Comparison of ENCODE assay signal across 15 cellular contexts in the genomic region with DNA sequence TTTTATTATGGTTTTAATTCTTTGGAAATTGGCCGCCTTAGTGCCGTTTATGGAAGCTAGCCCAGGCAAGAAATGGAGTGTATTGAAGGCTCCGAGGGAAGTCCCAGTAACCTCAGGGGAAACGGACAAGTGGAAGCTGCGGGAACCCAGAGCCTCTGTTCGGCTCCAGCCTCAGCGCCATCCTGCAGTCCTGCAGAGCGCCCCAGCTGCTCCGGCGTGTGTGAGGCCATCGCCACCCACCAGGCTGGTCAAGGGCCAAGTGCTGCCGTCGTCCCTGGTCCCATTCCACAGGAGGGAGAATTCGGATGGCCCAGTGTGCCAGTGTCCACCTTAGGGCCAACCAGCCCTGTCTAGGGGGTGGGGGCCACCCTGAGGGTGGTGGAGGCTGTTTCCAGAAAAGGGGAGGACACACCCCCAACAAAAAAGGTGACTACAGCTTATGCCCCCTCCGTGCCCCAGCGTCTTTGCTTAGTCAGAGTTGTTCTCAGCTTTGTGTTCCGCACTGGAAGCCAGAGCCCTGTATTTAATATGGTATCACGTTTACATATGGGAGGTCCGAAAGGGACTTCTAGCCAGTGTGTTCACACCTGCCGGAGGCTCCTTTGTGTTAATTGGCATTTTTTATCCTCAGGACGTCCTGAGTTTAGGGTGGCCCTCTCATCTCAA.
"Had no signal": no experiment of that assay in that cellular context is flagged by ENCODE, and none has a peak within 500 bp of the region (broad histone marks: within the 10 kb centered on the region; RNA-seq: fewer than 3 reads in every experiment).

No MANE protein-coding gene starts in this region.

- H3K27ac ChIP-seq: cardiac muscle cell, colonic mucosa, esophagus squamous epithelium, heart right ventricle, skin epidermis, tibial nerve, vagina had no signal

- H3K36me3 ChIP-seq: cardiac muscle cell, colonic mucosa had no signal

- H3K4me1 ChIP-seq: colonic mucosa had no signal

- DNase-seq: activated CD4-positive, alpha-beta T cell treated with anti-CD3 and anti-CD28 coated beads for 48 hours; colonic mucosa; effector CD4-positive, alpha-beta T cell; esophagus squamous epithelium; foreskin fibroblast; heart right ventricle; naive thymus-derived CD8-positive, alpha-beta T cell; stimulated activated CD4-positive, alpha-beta T cell treated with anti-CD3 and anti-CD28 coated beads, Interleukin-15, amount 100 ng/mL, for 24 hours; stimulated activated CD4-positive, alpha-beta T cell treated with anti-CD3 and anti-CD28 coated beads, Interleukin-4, amount 100 ng/mL, for 1 hour; stimulated activated naive B cell treated with anti-CD40 and anti-IgM and Interleukin-4, amounts not matched to agents 10 μg/mL and 1 μg/mL and 100 μg/mL, for 72 hours had no signal

- ATAC-seq: naive thymus-derived CD8-positive, alpha-beta T cell; SK-N-SH treated with all-trans-retinoic acid at 6 μM for 48 hours; stimulated activated naive B cell treated with anti-CD40 and anti-IgM and Interleukin-4, amounts not matched to agents 10 μg/mL and 1 μg/mL and 100 μg/mL, for 72 hours had no signal

- H3K27me3 ChIP-seq: cardiac muscle cell, colonic mucosa, esophagus squamous epithelium, heart right ventricle, tibial nerve, vagina had no signal

- H3K9me3 ChIP-seq: colonic mucosa, esophagus squamous epithelium, heart right ventricle, tibial nerve, vagina had no signal

- H3K4me3 ChIP-seq: cardiac muscle cell, colonic mucosa, esophagus squamous epithelium, heart right ventricle, skin epidermis, tibial nerve, vagina had no signal
